In the genomic region with DNA sequence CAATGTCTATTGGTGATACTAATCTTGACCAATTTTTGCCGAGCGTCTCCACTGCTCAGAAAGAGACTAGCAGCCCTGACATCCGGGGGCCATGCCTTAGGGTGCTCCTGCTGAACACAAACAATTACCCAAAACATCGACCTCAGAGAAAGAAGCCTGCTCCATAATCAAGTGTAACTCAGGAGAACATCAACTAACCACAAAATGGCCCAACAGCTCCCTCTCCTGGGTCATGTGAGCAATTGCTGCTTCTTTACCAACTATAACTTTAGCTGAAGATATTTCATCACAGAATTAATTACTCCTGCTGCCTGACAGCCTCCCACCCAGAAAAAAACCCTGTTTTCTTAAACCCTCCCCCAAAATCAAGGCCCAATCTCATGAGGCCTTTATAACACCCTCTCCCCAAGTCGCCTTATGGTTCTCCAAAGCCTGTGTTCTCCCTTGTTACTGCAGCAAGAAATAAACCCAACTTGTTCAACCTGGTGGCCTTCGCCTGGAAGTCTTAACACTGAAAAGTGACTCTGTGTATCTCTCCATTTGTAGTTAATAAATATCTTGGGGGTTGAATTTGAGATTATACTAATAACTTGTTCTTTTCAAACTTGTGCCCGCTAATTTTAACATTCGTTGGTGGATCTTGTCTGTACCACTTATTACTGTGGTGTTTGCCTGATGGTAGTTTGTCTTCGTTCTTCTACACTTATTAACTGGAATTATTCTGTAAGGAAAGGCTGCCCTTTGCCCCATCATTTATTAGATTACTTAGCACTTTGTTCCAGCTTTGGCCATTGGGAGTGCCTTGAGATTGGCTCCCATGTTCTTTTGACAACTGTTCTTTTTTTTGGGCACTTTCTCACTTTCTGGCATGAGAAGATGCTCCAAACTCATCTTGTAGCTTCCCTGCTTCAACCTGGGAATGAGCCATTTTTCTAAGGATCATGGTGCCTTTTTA, we compare ENCODE assay signal across 8 cellular contexts. TPM values are rescaled to one million over a fixed set of nuclear protein-coding genes. Genes with fewer than 3 reads are reported as not detected.
DNase-seq lines count a peak whose midpoint lies in the region; ATAC-seq and TF ChIP-seq lines count a peak whose summit lies in the region.

No MANE protein-coding gene starts in this region.

- TF ChIP-seq CTCF in AG09309 (IDR thresholded peaks at IDR 0.05; ENCODE audit: control insufficient read depth, insufficient read depth, low read depth, low read length, missing control alignments) (peak; percentile 79), vagina (IDR thresholded peaks at IDR 0.05) (peak; percentile 64 to 83 (median 68))

- no peaks in the 10 kb centered on the region for H3K36me3 ChIP-seq in vagina

- no peaks in the 10 kb centered on the region for H3K4me1 ChIP-seq in vagina

- H3K9me3 Mint-ChIP-seq in activated naive CD4-positive, alpha-beta T cell treated with anti-CD3 and anti-CD28 coated beads, Interleukin-2, amount 50 U/mL, for 72 hours, result no peaks in the 10 kb centered on the region

- DNase-seq in AG09309 (ENCODE audit: low read depth), result peak; percentile 34
- DNase-seq in GM19240 (ENCODE audit: insufficient read length, low spot score), result peak; percentile 83
- peak; percentile 70 for DNase-seq in NCI-H1092 treated with DMSO at 0.1 percent for 48 hours (lab: John Stamatoyannopoulos, UW)
- peak; percentile 59 for DNase-seq in SKM-1 (lab: John Stamatoyannopoulos, UW; ENCODE audit: unreplicated experiment)
- DNase-seq in activated naive CD4-positive, alpha-beta T cell treated with anti-CD3 and anti-CD28 coated beads, Interleukin-2, amount 50 U/mL, for 72 hours (ENCODE audit: low spot score in 2 of 2), result peak in 1 of 2 donors; percentile 65
- peak in 40 of 42 donors; percentile 30 to 89 (median 74) for DNase-seq in head of caudate nucleus
- peak; percentile 78 for DNase-seq in posterior vena cava (ENCODE audit: low spot score)
- DNase-seq in vagina (ENCODE audit: extremely low spot score in 2 of 2), result no peak

- H3K27ac Mint-ChIP-seq in activated naive CD4-positive, alpha-beta T cell treated with anti-CD3 and anti-CD28 coated beads, Interleukin-2, amount 50 U/mL, for 72 hours, result peak overlapping the region in 1 of 2 donors; percentile 50

- H3K4me3 ChIP-seq in AG09309 (ENCODE audit: control insufficient read depth, low read depth, low read length) (no peak overlapping the region), vagina (no peak overlapping the region)

- H3K27ac ChIP-seq in vagina, result no peak overlapping the region

- H3K27me3 ChIP-seq in vagina, result no peaks in the 10 kb centered on the region

- TF ChIP-seq POLR2A in vagina (IDR thresholded peaks at IDR 0.05), result no peak

- intact Hi-C loops in head of caudate nucleus (cut with DNase I), result no loop called here
- intact Hi-C loops in posterior vena cava (cut with DNase I), result loop anchor here (10.0 kb wide), 3 partner anchors 162 to 282 kb away; a partner anchor contains a TSS
- intact Hi-C loops in vagina (cut with DNase I), result loop anchor here (10.0 kb wide), 1 partner anchor 282 kb away; no protein-coding TSS in a partner anchor

- ATAC-seq in activated naive CD4-positive, alpha-beta T cell treated with anti-CD3 and anti-CD28 coated beads, Interleukin-2, amount 50 U/mL, for 72 hours, result peak; percentile 86

- no peaks in the 10 kb centered on the region for H3K9me3 ChIP-seq in vagina

- no peaks in the 10 kb centered on the region for H3K36me3 Mint-ChIP-seq in activated naive CD4-positive, alpha-beta T cell treated with anti-CD3 and anti-CD28 coated beads, Interleukin-2, amount 50 U/mL, for 72 hours

RNA-seq across cellular contexts. Expression of a gene that starts 21.2 kb away (rescaled TPM):
- under 1 TPM in 1 of 2 donors, not detected in 1; 0.50 TPM for total RNA-seq in activated naive CD4-positive, alpha-beta T cell treated with anti-CD3 and anti-CD28 coated beads, Interleukin-2, amount 50 U/mL, for 72 hours
- 10 to 100 TPM; 45.5 to 54.1 TPM for total RNA-seq in posterior vena cava
- 50.1 TPM for total RNA-seq in vagina

RNA-seq across cellular contexts. Expression of a gene that starts 24.9 kb away (rescaled TPM):
- total RNA-seq in activated naive CD4-positive, alpha-beta T cell treated with anti-CD3 and anti-CD28 coated beads, Interleukin-2, amount 50 U/mL, for 72 hours, result 100 to 1,000 TPM; 138 to 184 TPM
- 10 to 100 TPM; 32.5 to 35.1 TPM for total RNA-seq in posterior vena cava
- total RNA-seq in vagina, result 71.2 TPM

RNA-seq across cellular contexts. Expression of a gene that starts 47.6 kb away (rescaled TPM):
- total RNA-seq in activated naive CD4-positive, alpha-beta T cell treated with anti-CD3 and anti-CD28 coated beads, Interleukin-2, amount 50 U/mL, for 72 hours, result under 1 TPM; 0.09 to 0.19 TPM
- total RNA-seq in posterior vena cava (10 to 100 TPM in 1 of 2 donors, 1 to 10 TPM in 1; 8.5 to 10.4 TPM), vagina (9.6 TPM)

Comparison
In these comparisons a context has a peak if more than half of its experiments do, and no peak if none do; other contexts are left out.
1. DNase-seq: peak in AG09309 (single experiment), GM19240 (single experiment), NCI-H1092 treated with DMSO at 0.1 percent for 48 hours (single experiment), SKM-1 (single experiment), head of caudate nucleus (40 of 42) and posterior vena cava (single experiment); none in vagina (0 of 2).
2. RNA of a gene that starts 21.2 kb away (total RNA-seq): 45.5 to 54.1 TPM in posterior vena cava and 50.1 TPM in vagina (single experiment); 0.50 TPM in activated naive CD4-positive, alpha-beta T cell treated with anti-CD3 and anti-CD28 coated beads, Interleukin-2, amount 50 U/mL, for 72 hours; every median in the first group is over 10 times any median in the second.